In genomic region chr20:45812157-45813005, GRCh38 we compare ENCODE assay signal across 8 cellular contexts. TPM values are rescaled to one million over a fixed set of nuclear protein-coding genes. Genes with fewer than 3 reads are reported as not detected.
DNase-seq lines count a peak whose midpoint lies in the region; ATAC-seq and TF ChIP-seq lines count a peak whose summit lies in the region.

UBE2C (plus strand) TSS chr20:45812644; CDS start chr20:45812696, 52 bp downstream.

- DNase-seq in DMS153 treated with DMSO at 0.1 percent for 48 hours (lab: John Stamatoyannopoulos, UW; ENCODE audit: unreplicated experiment) = peak; percentile 98
- DNase-seq in KG1 (lab: John Stamatoyannopoulos, UW) = peak; percentile 22
- DNase-seq in activated T-cell treated with anti-CD3 and anti-CD28 coated beads, Interleukin-2, amount 50 U/mL, for 4 hours = peak; percentile 86
- peak; percentile 99 for DNase-seq in esophagus muscularis mucosa (ENCODE audit: extremely low spot score)
- peak; percentile 87 for DNase-seq in stimulated activated CD8-positive, alpha-beta memory T cell treated with anti-CD3 and anti-CD28 coated beads, Interleukin-7, amount 100 ng/mL, for 24 hours (ENCODE audit: low read depth)

- 0% methylated on average over 14 of the region's 65 CpGs for WGBS in esophagus muscularis mucosa

- no peaks in the 10 kb centered on the region for H3K9me3 Mint-ChIP-seq in activated T-cell treated with anti-CD3 and anti-CD28 coated beads, Interleukin-2, amount 50 U/mL, for 4 hours

- ATAC-seq in GM21717 (IDR thresholded peaks at IDR 0.05; ENCODE audit: unreplicated experiment) = peak; percentile 95
- ATAC-seq in activated T-cell treated with anti-CD3 and anti-CD28 coated beads, Interleukin-2, amount 50 U/mL, for 4 hours = peak; percentile 100

- no peak for TF ChIP-seq EP300 in esophagus muscularis mucosa (IDR thresholded peaks at IDR 0.05)

- TF ChIP-seq CTCF in esophagus muscularis mucosa (IDR thresholded peaks at IDR 0.05) = no peak

- peak within 1 kb of the TSS; percentile 33 to 61 (median 47) for H3K27ac ChIP-seq in esophagus muscularis mucosa (replicated peaks in 1 of 4)
- no peak within 1 kb of the TSS for H3K27ac ChIP-seq in muscle layer of duodenum (ENCODE audit: low read length)

- H3K36me3 Mint-ChIP-seq in activated T-cell treated with anti-CD3 and anti-CD28 coated beads, Interleukin-2, amount 50 U/mL, for 4 hours (ENCODE audit: insufficient read depth) = peaks cover 25% of the 10 kb centered on the region

- TF ChIP-seq POLR2A in esophagus muscularis mucosa (IDR thresholded peaks at IDR 0.05; ENCODE audit: low read depth) = no peak

- no peaks in the 10 kb centered on the region for H3K27me3 Mint-ChIP-seq in activated T-cell treated with anti-CD3 and anti-CD28 coated beads, Interleukin-2, amount 50 U/mL, for 4 hours (ENCODE audit: low read depth)

- H3K9me3 ChIP-seq in esophagus muscularis mucosa = no peaks in the 10 kb centered on the region
- H3K9me3 ChIP-seq in muscle layer of duodenum (ENCODE audit: control insufficient read depth in 1 of 2, low read length in 2 of 2) = no peaks in the 10 kb centered on the region

- H3K4me1 ChIP-seq in esophagus muscularis mucosa = peaks cover 5 to 23% (median 20%) of the 10 kb centered on the region in 4 donors
- peaks cover 4 to 8% of the 10 kb centered on the region in 2 donors for H3K4me1 ChIP-seq in muscle layer of duodenum (ENCODE audit: control insufficient read depth in 1 of 2, insufficient read depth in 2 of 2, low read length in 2 of 2)

- H3K4me1 Mint-ChIP-seq in activated T-cell treated with anti-CD3 and anti-CD28 coated beads, Interleukin-2, amount 50 U/mL, for 4 hours (ENCODE audit: low read depth) = peaks cover 16% of the 10 kb centered on the region

- peak within 1 kb of the TSS; percentile 82 for H3K4me3 Mint-ChIP-seq in activated T-cell treated with anti-CD3 and anti-CD28 coated beads, Interleukin-2, amount 50 U/mL, for 4 hours

- intact Hi-C loops in esophagus muscularis mucosa (cut with DNase I) = loop anchor here (5.0 kb wide), 1 partner anchor 155 kb away; no protein-coding TSS in a partner anchor

- H3K4me3 ChIP-seq in esophagus muscularis mucosa = peak within 1 kb of the TSS; percentile 54 to 64 (median 56)
- H3K4me3 ChIP-seq in muscle layer of duodenum (ENCODE audit: low read depth in 1 of 2, low read length in 2 of 2) = peak within 1 kb of the TSS; percentile 64 to 83

- H3K27me3 ChIP-seq in esophagus muscularis mucosa (no peaks in the 10 kb centered on the region), muscle layer of duodenum (ENCODE audit: low read depth, low read length) (no peaks in the 10 kb centered on the region)

- H3K36me3 ChIP-seq in esophagus muscularis mucosa (peaks cover 34 to 44% (median 42%) of the 10 kb centered on the region in 4 donors), muscle layer of duodenum (ENCODE audit: control insufficient read depth in 1 of 2, insufficient read depth in 2 of 2, low read length in 2 of 2) (peaks cover 24 to 42% of the 10 kb centered on the region in 2 donors)

TF ChIP-seq in PFSK-1, 5 proteins besides CTCF, POLR2A, EP300 and RAD21:
- TF ChIP-seq REST (IDR thresholded peaks at IDR 0.05; ENCODE audit: insufficient read depth in 1 of 2, low read depth in 2 of 2, low read length in 2 of 2) = 0 out of 4 replicates have a peak, but pooled peaks of 1 of the 2 experiments have one; percentile 20
- peak; percentile 58; the same call in 1 of the 2 replicates for TF ChIP-seq SIN3A (IDR thresholded peaks at IDR 0.05; ENCODE audit: borderline replicate concordance, insufficient read depth, low read length)
- no peak for TF ChIP-seq FOXP2 (optimal IDR thresholded peaks at IDR 0.05; ENCODE audit: borderline replicate concordance, extremely low read depth, extremely low read length, insufficient read depth)
- TF ChIP-seq TAF1 (IDR thresholded peaks at IDR 0.05; ENCODE audit: borderline replicate concordance, insufficient read depth, low read length) = peak; percentile 57; the same call in 1 of the 2 replicates
- TF ChIP-seq POLR2AphosphoS5 (IDR thresholded peaks at IDR 0.05; ENCODE audit: low read depth, low read length) = peak; percentile 67

RNA-seq across cellular contexts. Expression of gene UBE2C, which starts in this region (rescaled TPM):
- polyA plus RNA-seq in PFSK-1 (2012; ENCODE audit: insufficient read length, low read depth) = 77.8 TPM
- total RNA-seq in activated T-cell treated with anti-CD3 and anti-CD28 coated beads, Interleukin-2, amount 50 U/mL, for 4 hours = 10 to 100 TPM; 10.5 to 19.4 (median 18.4) TPM
- 1 to 10 TPM in 1 of 4 donors, under 1 TPM in 2, not detected in 1; 0.83 to 2.7 (median 0.91) TPM for total RNA-seq in esophagus muscularis mucosa

Comparison
In these comparisons a context has a peak if more than half of its experiments do, and no peak if none do; other contexts are left out.
1. DNase-seq: peak in every context shown above with its lines; median percentile 99 in esophagus muscularis mucosa; 98 in DMS153 treated with DMSO at 0.1 percent for 48 hours; 87 in stimulated activated CD8-positive, alpha-beta memory T cell treated with anti-CD3 and anti-CD28 coated beads, Interleukin-7, amount 100 ng/mL, for 24 hours; 86 in activated T-cell treated with anti-CD3 and anti-CD28 coated beads, Interleukin-2, amount 50 U/mL, for 4 hours; 22 in KG1.